In the genomic region with DNA sequence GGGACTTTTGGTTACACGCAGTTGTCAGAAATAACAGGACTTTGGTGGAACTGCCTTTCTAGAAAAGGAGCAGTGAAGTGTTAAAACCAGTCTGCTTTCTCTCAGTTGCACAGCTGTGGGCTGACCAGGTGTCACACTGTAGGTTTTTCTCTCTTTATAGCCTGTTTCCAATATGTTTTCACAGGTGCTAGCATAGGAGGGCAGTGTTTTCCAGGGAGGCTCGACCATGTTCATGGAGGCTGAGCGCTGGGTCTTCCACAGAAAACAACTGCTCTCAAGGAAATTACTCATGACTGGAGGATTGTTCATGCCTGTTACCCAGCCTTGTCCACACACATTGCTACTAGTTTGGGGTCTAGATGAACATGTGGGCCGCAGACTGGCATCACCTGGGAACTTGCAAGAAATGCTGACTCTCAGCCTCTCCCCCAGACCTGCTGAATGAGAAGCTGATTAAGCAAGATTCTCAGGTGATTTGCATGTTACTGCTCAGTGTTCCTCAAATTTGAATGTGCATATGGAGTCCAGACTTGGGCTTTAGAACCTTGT, we compare ENCODE assay signal across 12 cellular contexts.
DNase-seq lines count a peak whose midpoint lies in the region; ATAC-seq and TF ChIP-seq lines count a peak whose summit lies in the region.
"Had no signal": no experiment of that assay in that cellular context is flagged by ENCODE, and none has a peak within 500 bp of the region (broad histone marks: within the 10 kb centered on the region; RNA-seq: fewer than 3 reads in every experiment).

No MANE protein-coding gene starts in this region.

- no peaks in the 10 kb centered on the region for H3K9me3 Mint-ChIP-seq in activated T-helper 17 cell treated with anti-CD3 and anti-CD28 coated beads, Interleukin-2, amount 50 U/mL, for 72 hours
- no peaks in the 10 kb centered on the region for H3K9me3 Mint-ChIP-seq in natural killer cell treated with Interleukin-12 subunit alpha and Interleukin-12 subunit beta and Interleukin-15 and Interleukin-18, amount 100 ng/mL, for 72 hours
- H3K9me3 Mint-ChIP-seq: activated T-cell treated with anti-CD3 and anti-CD28 coated beads, Interleukin-2, amount 50 U/mL, for 4 hours had no signal

- peaks cover 16% of the 10 kb centered on the region for H3K4me1 ChIP-seq in OCI-LY7 (ENCODE audit: insufficient read depth, low read length, poor library complexity, severe bottlenecking)

- no TSS peak for BruUV-seq in OCI-LY7 (replicated peaks; lab: Mats Ljungman, UMichigan)

- no peak overlapping the region for H3K27ac ChIP-seq in OCI-LY7 (ENCODE audit: low read depth, low read length, poor library complexity, severe bottlenecking)
- H3K27ac ChIP-seq: HL-60 had no signal

- H3K36me3 Mint-ChIP-seq in activated T-helper 17 cell treated with anti-CD3 and anti-CD28 coated beads, Interleukin-2, amount 50 U/mL, for 72 hours (ENCODE audit: low read depth), result peaks cover 6% of the 10 kb centered on the region
- peaks cover 1% of the 10 kb centered on the region for H3K36me3 Mint-ChIP-seq in natural killer cell treated with Interleukin-12 subunit alpha and Interleukin-12 subunit beta and Interleukin-15 and Interleukin-18, amount 100 ng/mL, for 72 hours

- H3K9me3 ChIP-seq in OCI-LY7 (ENCODE audit: low read length), result no peaks in the 10 kb centered on the region

- peak overlapping the region; percentile 41 for H3K4me2 ChIP-seq in OCI-LY7 (ENCODE audit: low read length)

- ATAC-seq in GM18499 (IDR thresholded peaks at IDR 0.05; ENCODE audit: insufficient read depth, unreplicated experiment), result peak; percentile 55
- peak; percentile 66 for ATAC-seq in GM19463 (IDR thresholded peaks at IDR 0.05; ENCODE audit: unreplicated experiment)
- ATAC-seq in HG03025 (IDR thresholded peaks at IDR 0.05; ENCODE audit: low FRiP score, unreplicated experiment), result peak; percentile 68
- no peak for ATAC-seq in activated T-helper 17 cell treated with anti-CD3 and anti-CD28 coated beads, Interleukin-2, amount 50 U/mL, for 72 hours (replicated peaks)
- ATAC-seq in natural killer cell treated with Interleukin-12 subunit alpha and Interleukin-12 subunit beta and Interleukin-15 and Interleukin-18, amount 100 ng/mL, for 72 hours, result no peak
- ATAC-seq: activated T-cell treated with anti-CD3 and anti-CD28 coated beads, Interleukin-2, amount 50 U/mL, for 4 hours had no signal

- H3K79me2 ChIP-seq in OCI-LY7 (ENCODE audit: insufficient read depth, low read depth, low read length), result no peaks in the 10 kb centered on the region

- CTCF ChIA-PET in OCI-LY7 (lab: Charles Lee; ENCODE audit: unreplicated experiment), result interaction anchor here (1.3 kb wide), 1 partner anchor 157 kb away, joined by 3 read pairs; a partner anchor contains a TSS

- DNase-seq in OCI-LY7 (ENCODE audit: low spot score) (peak; percentile 72), cerebellum (ENCODE audit: low spot score) (no peak), NCI-H1417 treated with DMSO at 0.1 percent for 48 hours (lab: John Stamatoyannopoulos, UW) (no peak)
- no peak for DNase-seq in natural killer cell treated with Interleukin-12 subunit alpha and Interleukin-12 subunit beta and Interleukin-15 and Interleukin-18, amount 100 ng/mL, for 72 hours (ENCODE audit: low spot score)
- DNase-seq: activated T-cell treated with anti-CD3 and anti-CD28 coated beads, Interleukin-2, amount 50 U/mL, for 4 hours; NCI-H2107; posterior cingulate gyrus had no signal

- H2AFZ ChIP-seq in OCI-LY7 (ENCODE audit: low read length), result no peak overlapping the region

- peaks cover 26% of the 10 kb centered on the region for H3K4me1 Mint-ChIP-seq in activated T-helper 17 cell treated with anti-CD3 and anti-CD28 coated beads, Interleukin-2, amount 50 U/mL, for 72 hours
- H3K4me1 Mint-ChIP-seq in natural killer cell treated with Interleukin-12 subunit alpha and Interleukin-12 subunit beta and Interleukin-15 and Interleukin-18, amount 100 ng/mL, for 72 hours (ENCODE audit: low read depth in 2 of 2), result peaks cover 39 to 46% of the 10 kb centered on the region in 2 donors

- no peak overlapping the region for H3K4me3 Mint-ChIP-seq in activated T-helper 17 cell treated with anti-CD3 and anti-CD28 coated beads, Interleukin-2, amount 50 U/mL, for 72 hours
- H3K4me3 Mint-ChIP-seq in natural killer cell treated with Interleukin-12 subunit alpha and Interleukin-12 subunit beta and Interleukin-15 and Interleukin-18, amount 100 ng/mL, for 72 hours, result no peak overlapping the region
- H3K4me3 Mint-ChIP-seq: activated T-cell treated with anti-CD3 and anti-CD28 coated beads, Interleukin-2, amount 50 U/mL, for 4 hours had no signal

- H4K20me1 ChIP-seq in OCI-LY7 (ENCODE audit: insufficient read depth, low read length), result peaks cover 7% of the 10 kb centered on the region

- TF ChIP-seq CTCF in OCI-LY7 (conservative IDR thresholded peaks at IDR 0.05; ENCODE audit: low read length), result no peak

- H3K9me2 ChIP-seq in OCI-LY7 (ENCODE audit: insufficient read depth, low read length), result no peaks in the 10 kb centered on the region

- POLR2A ChIA-PET in OCI-LY7 (lab: Charles Lee), result interaction anchor here (0.5 kb wide), 1 partner anchor 62 kb away, joined by 4 read pairs; no protein-coding TSS in a partner anchor

- no peak overlapping the region for H3K4me3 ChIP-seq in OCI-LY7 (ENCODE audit: low read depth, low read length, poor library complexity, severe bottlenecking)

- no peak overlapping the region for H3K27ac Mint-ChIP-seq in activated T-helper 17 cell treated with anti-CD3 and anti-CD28 coated beads, Interleukin-2, amount 50 U/mL, for 72 hours
- H3K27ac Mint-ChIP-seq in natural killer cell treated with Interleukin-12 subunit alpha and Interleukin-12 subunit beta and Interleukin-15 and Interleukin-18, amount 100 ng/mL, for 72 hours, result peak overlapping the region in 1 of 2 donors; percentile 25

- H3K27me3 Mint-ChIP-seq in activated T-helper 17 cell treated with anti-CD3 and anti-CD28 coated beads, Interleukin-2, amount 50 U/mL, for 72 hours, result no peaks in the 10 kb centered on the region
- no peaks in the 10 kb centered on the region for H3K27me3 Mint-ChIP-seq in natural killer cell treated with Interleukin-12 subunit alpha and Interleukin-12 subunit beta and Interleukin-15 and Interleukin-18, amount 100 ng/mL, for 72 hours

- intact Hi-C loops in OCI-LY7 (cut with micrococcal nuclease; ENCODE audit: unreplicated experiment), result loop anchor here (1.0 to 2.0 kb wide), 2 partner anchors 30 to 158 kb away; a partner anchor contains a TSS

- no peaks in the 10 kb centered on the region for H3K36me3 ChIP-seq in OCI-LY7 (ENCODE audit: insufficient read depth, low read length)

Comparison
In these comparisons a context has a peak if more than half of its experiments do, and no peak if none do; other contexts are left out.
1. ATAC-seq: peak in GM18499 (single experiment), GM19463 (single experiment) and HG03025 (single experiment); none in activated T-helper 17 cell treated with anti-CD3 and anti-CD28 coated beads, Interleukin-2, amount 50 U/mL, for 72 hours (single experiment) and natural killer cell treated with Interleukin-12 subunit alpha and Interleukin-12 subunit beta and Interleukin-15 and Interleukin-18, amount 100 ng/mL, for 72 hours (0 of 2).